Comparison of ENCODE assay signal across 8 cellular contexts in the genomic region with DNA sequence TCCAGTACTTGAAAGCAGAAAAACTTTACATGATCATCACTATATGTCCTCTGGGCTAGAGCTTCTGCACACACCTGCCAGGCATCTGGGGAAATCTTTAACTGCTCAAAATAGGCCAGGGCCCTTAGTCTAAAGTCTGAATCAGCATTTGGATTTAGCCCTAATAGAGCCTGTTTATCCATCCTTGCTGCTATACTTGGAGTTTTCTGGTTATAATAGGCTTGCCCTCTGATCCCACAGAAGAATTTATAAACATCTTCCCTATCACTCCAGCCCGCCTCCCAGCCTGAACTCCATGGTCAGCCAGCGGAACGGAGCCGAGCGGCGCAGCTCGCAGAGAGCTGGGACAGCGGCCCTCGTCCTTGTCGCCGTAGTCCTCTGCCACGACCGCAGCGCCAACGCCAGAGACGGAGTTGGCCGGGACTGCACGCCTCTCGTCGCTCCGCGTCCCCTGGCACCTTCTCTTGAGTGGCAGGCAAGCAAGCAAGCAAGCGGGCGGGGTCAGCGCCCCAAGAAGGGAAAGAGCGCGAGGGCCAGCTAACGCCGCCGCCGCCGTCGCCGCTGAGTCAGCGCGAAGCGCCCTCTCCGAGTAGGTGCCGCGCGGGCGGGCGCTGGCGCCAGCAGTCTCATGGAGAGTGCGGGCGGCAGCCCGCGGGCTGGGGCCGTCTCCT. TPM values are rescaled to one million over a fixed set of nuclear protein-coding genes. Genes with fewer than 3 reads are reported as not detected.
A peak's percentile ranks its signal among the peaks of the same experiment; 100 is the strongest.
DNase-seq lines count a peak whose midpoint lies in the region; ATAC-seq, FAIRE-seq and TF ChIP-seq lines count a peak whose summit lies in the region.

No MANE protein-coding gene starts in this region.

- peaks cover 26% of the 10 kb centered on the region for H3K27me3 Mint-ChIP-seq in activated naive CD8-positive, alpha-beta T cell treated with anti-CD3 and anti-CD28 coated beads, Interleukin-2, amount 10 ng/mL, durations not matched to agents 7 days and 5 days

- no peaks in the 10 kb centered on the region for H3K4me1 ChIP-seq in HUES6 (ENCODE audit: control insufficient read depth, insufficient read depth, low read length)
- H3K4me1 ChIP-seq in heart left ventricle, result peaks cover 0 to 15% (median 2%) of the 10 kb centered on the region in 12 donors
- H3K4me1 ChIP-seq in pancreas, result peaks cover 0 to 5% (median 0%) of the 10 kb centered on the region in 3 donors
- H3K4me1 ChIP-seq in tibial artery, result peaks cover 0 to 11% (median 2%) of the 10 kb centered on the region in 4 donors

- no peak overlapping the region for H3K27ac ChIP-seq in HUES6 (ENCODE audit: low read depth, low read length)
- peak overlapping the region; percentile 19 to 84 (median 76) for H3K27ac ChIP-seq in heart left ventricle
- peak overlapping the region in 3 of 4 donors; percentile 32 to 64 (median 53) for H3K27ac ChIP-seq in pancreas
- peak overlapping the region; percentile 57 to 80 for H3K27ac ChIP-seq in tibial artery

- H3K36me3 ChIP-seq in BJ (ENCODE audit: control insufficient read depth, insufficient read depth, low read length) (no peaks in the 10 kb centered on the region), HUES6 (ENCODE audit: control insufficient read depth, insufficient read depth, low read length) (no peaks in the 10 kb centered on the region), heart left ventricle (no peaks in the 10 kb centered on the region), pancreas (no peaks in the 10 kb centered on the region), tibial artery (no peaks in the 10 kb centered on the region)

- DNase-seq in BJ (ENCODE audit: low read depth) (no peak), RPMI7951 (ENCODE audit: low read depth) (peak; percentile 84), heart left ventricle (peak; percentile 79 to 94 (median 91)), pancreas (peak; percentile 83 to 95 (median 90)), tibial artery (peak; percentile 70 to 91), OCI-M2 (lab: John Stamatoyannopoulos, UW; ENCODE audit: unreplicated experiment) (no peak)
- DNase-seq in activated naive CD8-positive, alpha-beta T cell treated with anti-CD3 and anti-CD28 coated beads, Interleukin-2, amount 10 ng/mL, durations not matched to agents 7 days and 5 days, result peak; percentile 63

- CTCF ChIA-PET in BJ (lab: Yijun Ruan, JAX), result interaction anchor here (1.4 to 4.7 kb wide), 4 partner anchors 22 to 97 kb away, joined by 3 to 19 read pairs (median 4); no protein-coding TSS in a partner anchor

- ATAC-seq in activated naive CD8-positive, alpha-beta T cell treated with anti-CD3 and anti-CD28 coated beads, Interleukin-2, amount 10 ng/mL, durations not matched to agents 7 days and 5 days (ENCODE audit: low read depth), result peak; percentile 93
- ATAC-seq in heart left ventricle (peak; percentile 95 to 99 (median 99)), pancreas (peak; percentile 99)

- TF ChIP-seq POLR2A in heart left ventricle (IDR thresholded peaks at IDR 0.05), result no peak

- no peak for FAIRE-seq in pancreas (lab: Jason Lieb, UNC)

- 1 to 4% (median 3%) methylated on average over 32 to 49 of the region's 49 CpGs for WGBS in heart left ventricle, 4 donors
- 1 to 2% methylated on average over 48 to 49 of the region's 49 CpGs for WGBS in pancreas, 2 donors

- intact Hi-C loops in heart left ventricle (cut with DNase I) (no loop called here), pancreas (cut with DNase I) (no loop called here), tibial artery (cut with DNase I; ENCODE audit: low total_unique reads) (no loop called here)

- H3K9ac ChIP-seq in HUES6 (ENCODE audit: low read length), result peak overlapping the region; percentile 24

- TF ChIP-seq CTCF in BJ (IDR thresholded peaks at IDR 0.05; ENCODE audit: insufficient read depth, low read depth, low read length), result no peak
- TF ChIP-seq CTCF in heart left ventricle (IDR thresholded peaks at IDR 0.05), result peak in 2 of 12 donors; percentile 12 to 20
- peak in 1 of 4 donors; percentile 10 for TF ChIP-seq CTCF in pancreas (IDR thresholded peaks at IDR 0.05)
- TF ChIP-seq CTCF in tibial artery (IDR thresholded peaks at IDR 0.05), result no peak

- peaks cover 3% of the 10 kb centered on the region; the same call in 1 of the 2 replicates for H3K9me3 ChIP-seq in HUES6 (ENCODE audit: control insufficient read depth, insufficient read depth, low read depth, low read length)
- H3K9me3 ChIP-seq in heart left ventricle, result peaks cover 0 to 10% (median 5%) of the 10 kb centered on the region in 12 donors
- peaks cover 0 to 4% (median 0%) of the 10 kb centered on the region in 4 donors for H3K9me3 ChIP-seq in pancreas
- H3K9me3 ChIP-seq in tibial artery, result no peaks in the 10 kb centered on the region

- H3K27ac Mint-ChIP-seq in activated naive CD8-positive, alpha-beta T cell treated with anti-CD3 and anti-CD28 coated beads, Interleukin-2, amount 10 ng/mL, durations not matched to agents 7 days and 5 days, result no peak overlapping the region

- H3K4me3 Mint-ChIP-seq in activated naive CD8-positive, alpha-beta T cell treated with anti-CD3 and anti-CD28 coated beads, Interleukin-2, amount 10 ng/mL, durations not matched to agents 7 days and 5 days, result peak overlapping the region; percentile 63

- no peaks in the 10 kb centered on the region for H3K36me3 Mint-ChIP-seq in activated naive CD8-positive, alpha-beta T cell treated with anti-CD3 and anti-CD28 coated beads, Interleukin-2, amount 10 ng/mL, durations not matched to agents 7 days and 5 days

- H3K9me3 Mint-ChIP-seq in activated naive CD8-positive, alpha-beta T cell treated with anti-CD3 and anti-CD28 coated beads, Interleukin-2, amount 10 ng/mL, durations not matched to agents 7 days and 5 days, result peaks cover 5% of the 10 kb centered on the region

- POLR2A ChIA-PET in BJ (lab: Charles Lee), result interaction anchor here (0.6 kb wide), 1 partner anchor 32 kb away, joined by 4 read pairs; no protein-coding TSS in a partner anchor
- POLR2A ChIA-PET in activated naive CD8-positive, alpha-beta T cell treated with anti-CD3 and anti-CD28 coated beads, Interleukin-2, amount 10 ng/mL, durations not matched to agents 7 days and 5 days (lab: Charles Lee), result no interaction called here

- H3K4me3 ChIP-seq in BJ (ENCODE audit: low read depth, low read length), result peak overlapping the region; percentile 50
- H3K4me3 ChIP-seq in HUES6 (ENCODE audit: low read depth, low read length), result peak overlapping the region; percentile 60
- H3K4me3 ChIP-seq in heart left ventricle, result peak overlapping the region in 11 of 12 donors; percentile 10 to 66 (median 49)
- H3K4me3 ChIP-seq in pancreas, result peak overlapping the region; percentile 21 to 46 (median 30)
- H3K4me3 ChIP-seq in tibial artery, result peak overlapping the region; percentile 48 to 50

- H3K4me1 Mint-ChIP-seq in activated naive CD8-positive, alpha-beta T cell treated with anti-CD3 and anti-CD28 coated beads, Interleukin-2, amount 10 ng/mL, durations not matched to agents 7 days and 5 days, result peaks cover 7% of the 10 kb centered on the region

- H3K27me3 ChIP-seq in BJ (ENCODE audit: control insufficient read depth, insufficient read depth, low read length) (no peaks in the 10 kb centered on the region), HUES6 (ENCODE audit: control insufficient read depth, insufficient read depth, low read length) (peaks cover 41% of the 10 kb centered on the region), heart left ventricle (no peaks in the 10 kb centered on the region), pancreas (no peaks in the 10 kb centered on the region), tibial artery (no peaks in the 10 kb centered on the region)

RNA-seq across cellular contexts. Expression of gene ASIP, which starts 25.4 kb away (rescaled TPM):
- not detected in 2 replicates for polyA plus RNA-seq in BJ (2011; rRNA removed)
- not detected in 2 replicates for polyA minus RNA-seq in BJ (2011; rRNA and poly(A)+ RNA removed)
- total RNA-seq in RPMI7951 (2014; rRNA removed; shearing (Covaris generic)), result not detected in 2 replicates
- total RNA-seq in activated naive CD8-positive, alpha-beta T cell treated with anti-CD3 and anti-CD28 coated beads, Interleukin-2, amount 10 ng/mL, durations not matched to agents 7 days and 5 days, result not detected
- 10 to 100 TPM in 6 of 9 donors, 1 to 10 TPM in 3; 3.4 to 23.2 (median 10.4) TPM for total RNA-seq in heart left ventricle
- polyA plus RNA-seq in heart left ventricle, result 100 to 1,000 TPM in 1 of 2 donors, under 1 TPM in 1; 0.75 to 117 TPM
- total RNA-seq in pancreas, result not detected
- not detected for polyA plus RNA-seq in pancreas

Comparison
In these comparisons a context has a peak if more than half of its experiments do, and no peak if none do; other contexts are left out.
1. DNase-seq: peak in RPMI7951 (single experiment), activated naive CD8-positive, alpha-beta T cell treated with anti-CD3 and anti-CD28 coated beads, Interleukin-2, amount 10 ng/mL, durations not matched to agents 7 days and 5 days (single experiment), heart left ventricle (5 of 5), pancreas (6 of 6) and tibial artery (2 of 2); none in BJ (single experiment) and OCI-M2 (single experiment).
2. Peak in every context shown above with its lines, with median percentiles within 50 percentile points of each other: H3K4me3 ChIP-seq and ATAC-seq.